ENCODE assay signal across 12 cellular contexts in the genomic region with DNA sequence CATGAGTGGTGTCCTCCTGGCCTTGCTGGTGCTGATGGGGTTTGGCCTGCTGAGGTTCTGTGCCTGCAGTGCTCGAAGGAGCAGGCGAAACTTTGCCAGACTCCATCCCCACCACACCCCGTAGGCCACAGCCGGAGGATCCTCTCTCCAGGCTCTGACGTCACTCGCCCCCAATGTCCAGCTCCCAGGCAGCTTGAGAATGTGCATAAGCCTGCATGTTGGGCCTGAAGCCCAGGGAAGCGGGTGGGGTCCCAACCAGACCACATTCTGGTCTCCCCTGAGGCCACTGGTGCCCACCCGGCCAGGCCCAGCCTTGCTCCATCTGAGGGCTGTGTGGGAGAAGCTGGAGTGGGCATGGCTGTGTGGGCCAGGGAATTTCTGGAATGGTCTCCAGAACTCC.
DNase-seq lines count a peak whose midpoint lies in the region; ATAC-seq and TF ChIP-seq lines count a peak whose summit lies in the region.
"Had no signal": no experiment of that assay in that cellular context is flagged by ENCODE, and none has a peak within 500 bp of the region (broad histone marks: within the 10 kb centered on the region; RNA-seq: fewer than 3 reads in every experiment).

No MANE protein-coding gene starts in this region.

- no peak overlapping the region for H3K27ac Mint-ChIP-seq in activated CD8-positive, alpha-beta T cell treated with anti-CD3 and anti-CD28 coated beads for 36 hours
- H3K27ac Mint-ChIP-seq in activated naive CD4-positive, alpha-beta T cell treated with anti-CD3 and anti-CD28 coated beads for 36 hours, result no peak overlapping the region
- H3K27ac Mint-ChIP-seq: activated naive CD4-positive, alpha-beta T cell treated with anti-CD3 and anti-CD28 coated beads, Interleukin-2, amount 50 U/mL, for 24 hours; WTC11 had no signal

- no peaks in the 10 kb centered on the region for H3K4me1 Mint-ChIP-seq in activated CD8-positive, alpha-beta T cell treated with anti-CD3 and anti-CD28 coated beads for 36 hours (ENCODE audit: low read depth)
- no peaks in the 10 kb centered on the region for H3K4me1 Mint-ChIP-seq in activated naive CD4-positive, alpha-beta T cell treated with anti-CD3 and anti-CD28 coated beads for 36 hours (ENCODE audit: low read depth)
- H3K4me1 Mint-ChIP-seq: activated naive CD4-positive, alpha-beta T cell treated with anti-CD3 and anti-CD28 coated beads, Interleukin-2, amount 50 U/mL, for 24 hours; WTC11 had no signal

- DNase-seq in Daoy (ENCODE audit: low read depth), result peak; percentile 61
- DNase-seq in amniotic epithelial cell (ENCODE audit: low read depth), result peak; percentile 49
- DNase-seq in cardiac septum (ENCODE audit: low spot score), result peak; percentile 76
- peak; percentile 94 for DNase-seq in posterior vena cava (ENCODE audit: low spot score)
- no peak for DNase-seq in HUDEP-2 (lab: John Stamatoyannopoulos, UW; ENCODE audit: unreplicated experiment in 76 of 76)
- DNase-seq in activated CD8-positive, alpha-beta T cell treated with anti-CD3 and anti-CD28 coated beads for 36 hours, result no peak
- no peak for DNase-seq in NCI-H2171 treated with DMSO at 0.1 percent for 48 hours (lab: John Stamatoyannopoulos, UW)
- no peak for DNase-seq in activated naive CD4-positive, alpha-beta T cell treated with anti-CD3 and anti-CD28 coated beads for 36 hours
- DNase-seq: DMS53, NCI-H1105 had no signal

- POLR2A ChIA-PET in activated CD8-positive, alpha-beta T cell treated with anti-CD3 and anti-CD28 coated beads for 36 hours (lab: Charles Lee), result no interaction called here

- peaks cover 8% of the 10 kb centered on the region for H3K9me3 Mint-ChIP-seq in activated CD8-positive, alpha-beta T cell treated with anti-CD3 and anti-CD28 coated beads for 36 hours
- H3K9me3 Mint-ChIP-seq in activated naive CD4-positive, alpha-beta T cell treated with anti-CD3 and anti-CD28 coated beads for 36 hours, result peaks cover 2% of the 10 kb centered on the region
- H3K9me3 Mint-ChIP-seq: activated naive CD4-positive, alpha-beta T cell treated with anti-CD3 and anti-CD28 coated beads, Interleukin-2, amount 50 U/mL, for 24 hours had no signal

- TF ChIP-seq CTCF in activated CD8-positive, alpha-beta T cell treated with anti-CD3 and anti-CD28 coated beads for 36 hours (IDR thresholded peaks at IDR 0.05), result no peak

- peaks cover 5% of the 10 kb centered on the region for H3K27me3 Mint-ChIP-seq in activated CD8-positive, alpha-beta T cell treated with anti-CD3 and anti-CD28 coated beads for 36 hours
- peaks cover 2% of the 10 kb centered on the region for H3K27me3 Mint-ChIP-seq in activated naive CD4-positive, alpha-beta T cell treated with anti-CD3 and anti-CD28 coated beads for 36 hours (ENCODE audit: low read depth)
- H3K27me3 Mint-ChIP-seq: activated naive CD4-positive, alpha-beta T cell treated with anti-CD3 and anti-CD28 coated beads, Interleukin-2, amount 50 U/mL, for 24 hours had no signal

- ATAC-seq in activated CD8-positive, alpha-beta T cell treated with anti-CD3 and anti-CD28 coated beads for 36 hours, result no peak
- ATAC-seq: WTC11 had no signal

- no peaks in the 10 kb centered on the region for H3K36me3 Mint-ChIP-seq in activated CD8-positive, alpha-beta T cell treated with anti-CD3 and anti-CD28 coated beads for 36 hours (ENCODE audit: low read depth)
- H3K36me3 Mint-ChIP-seq in activated naive CD4-positive, alpha-beta T cell treated with anti-CD3 and anti-CD28 coated beads for 36 hours (ENCODE audit: low read depth), result no peaks in the 10 kb centered on the region
- H3K36me3 Mint-ChIP-seq: activated naive CD4-positive, alpha-beta T cell treated with anti-CD3 and anti-CD28 coated beads, Interleukin-2, amount 50 U/mL, for 24 hours had no signal

- no peak overlapping the region for H3K4me3 Mint-ChIP-seq in activated CD8-positive, alpha-beta T cell treated with anti-CD3 and anti-CD28 coated beads for 36 hours
- no peak overlapping the region for H3K4me3 Mint-ChIP-seq in activated naive CD4-positive, alpha-beta T cell treated with anti-CD3 and anti-CD28 coated beads for 36 hours
- H3K4me3 Mint-ChIP-seq: activated naive CD4-positive, alpha-beta T cell treated with anti-CD3 and anti-CD28 coated beads, Interleukin-2, amount 50 U/mL, for 24 hours; WTC11 had no signal

- CTCF ChIA-PET in activated CD8-positive, alpha-beta T cell treated with anti-CD3 and anti-CD28 coated beads for 36 hours (lab: Charles Lee), result no interaction called here
- CTCF ChIA-PET in activated naive CD4-positive, alpha-beta T cell treated with anti-CD3 and anti-CD28 coated beads for 36 hours (lab: Charles Lee), result no interaction called here

- intact Hi-C loops in cardiac septum (cut with DNase I), result no loop called here
- intact Hi-C loops in posterior vena cava (cut with DNase I), result no loop called here
- intact Hi-C loops in activated CD8-positive, alpha-beta T cell treated with anti-CD3 and anti-CD28 coated beads for 36 hours (cut with micrococcal nuclease), result no loop called here
- intact Hi-C loops in activated naive CD4-positive, alpha-beta T cell treated with anti-CD3 and anti-CD28 coated beads for 36 hours (cut with micrococcal nuclease), result no loop called here

Comparison
In these comparisons a context has a peak if more than half of its experiments do, and no peak if none do; other contexts are left out.
1. DNase-seq: peak in Daoy (single experiment), amniotic epithelial cell (single experiment), cardiac septum (single experiment) and posterior vena cava (single experiment); none in HUDEP-2 (0 of 76), activated CD8-positive, alpha-beta T cell treated with anti-CD3 and anti-CD28 coated beads for 36 hours (single experiment), NCI-H2171 treated with DMSO at 0.1 percent for 48 hours (single experiment) and activated naive CD4-positive, alpha-beta T cell treated with anti-CD3 and anti-CD28 coated beads for 36 hours (single experiment).